ENCODE assay signal across 9 cellular contexts in the genomic region with DNA sequence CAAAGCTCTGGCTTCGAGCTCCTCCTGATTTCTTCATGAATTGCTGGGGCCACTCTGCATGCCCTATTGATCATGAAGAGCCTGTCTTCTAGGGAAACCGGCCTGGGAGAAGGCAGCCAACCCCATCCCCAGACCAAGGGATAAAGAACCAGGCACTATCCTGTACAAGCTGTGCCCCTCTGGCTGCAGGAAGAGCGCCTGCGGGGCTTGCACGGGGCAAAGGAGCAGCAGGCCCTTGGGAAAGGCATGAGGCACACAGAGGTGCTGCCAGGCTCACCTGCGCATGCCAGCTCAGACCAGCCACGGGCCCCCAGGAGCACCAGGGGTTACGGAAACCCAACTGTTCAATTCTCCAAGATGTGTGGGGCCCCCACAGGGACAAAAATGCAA. TPM values are rescaled to one million over a fixed set of nuclear protein-coding genes. Genes with fewer than 3 reads are reported as not detected.
DNase-seq lines count a peak whose midpoint lies in the region; ATAC-seq, FAIRE-seq and TF ChIP-seq lines count a peak whose summit lies in the region.
"Had no signal": no experiment of that assay in that cellular context is flagged by ENCODE, and none has a peak within 500 bp of the region (broad histone marks: within the 10 kb centered on the region; RNA-seq: fewer than 3 reads in every experiment).

No MANE protein-coding gene starts in this region.

- peak overlapping the region; percentile 79 for H3K4me3 Mint-ChIP-seq in astrocyte (ENCODE audit: unreplicated experiment)

- ATAC-seq in Right ventricle myocardium inferior (no peak), Right ventricle myocardium superior (ENCODE audit: poor library complexity) (no peak), lung (ENCODE audit: insufficient read depth, low FRiP score) (no peak), upper lobe of right lung (no peak)

- H3K27ac ChIP-seq in astrocyte (ENCODE audit: low read depth, low read length) (no peak overlapping the region), lung (ENCODE audit: low read depth in 1 of 2, low read length in 1 of 2) (peak overlapping the region; percentile 7 to 98), upper lobe of right lung (peak overlapping the region; percentile 43)
- H3K27ac ChIP-seq: brain microvascular endothelial cell had no signal

- DNase-seq in Right ventricle myocardium inferior (ENCODE audit: missing footprints), result peak; percentile 40
- DNase-seq in Right ventricle myocardium superior, result no peak
- no peak for DNase-seq in astrocyte (ENCODE audit: low read depth)
- no peak for DNase-seq in lung (ENCODE audit: low spot score)
- no peak for DNase-seq in upper lobe of right lung
- no peak for DNase-seq in D721Med (ENCODE audit: insufficient read length, low spot score)
- DNase-seq in kidney glomerular epithelial cell (lab: John Stamatoyannopoulos, UW), result no peak
- no peak for DNase-seq in central memory CD4-positive, alpha-beta T cell

- peaks cover 31% of the 10 kb centered on the region for H3K27me3 Mint-ChIP-seq in astrocyte (ENCODE audit: low read depth, unreplicated experiment)

- no peaks in the 10 kb centered on the region for H3K36me3 ChIP-seq in astrocyte (ENCODE audit: insufficient read depth, low read length)
- H3K36me3 ChIP-seq in lung (ENCODE audit: control insufficient read depth in 2 of 2, insufficient read depth in 2 of 2, low read length in 2 of 2), result peaks cover 0 to 2% of the 10 kb centered on the region in 2 donors
- H3K36me3 ChIP-seq in upper lobe of right lung, result no peaks in the 10 kb centered on the region
- H3K36me3 ChIP-seq: brain microvascular endothelial cell had no signal

- H3K79me2 ChIP-seq in astrocyte (ENCODE audit: insufficient read depth, low read length), result peaks cover 11% of the 10 kb centered on the region

- H3K4me3 ChIP-seq in astrocyte (ENCODE audit: insufficient read depth, low read depth, low read length), result no peak overlapping the region
- no peak overlapping the region for H3K4me3 ChIP-seq in lung
- peak overlapping the region; percentile 72 for H3K4me3 ChIP-seq in upper lobe of right lung

- H2AFZ ChIP-seq in astrocyte (ENCODE audit: low read depth, low read length), result no peak overlapping the region

- intact Hi-C loops in Right ventricle myocardium inferior (cut with DNase I), result loop anchor here (2.0 to 5.0 kb wide), 3 partner anchors 51 to 161 kb away; no protein-coding TSS in a partner anchor
- intact Hi-C loops in Right ventricle myocardium superior (cut with DNase I), result loop anchor here (2.0 kb wide), 1 partner anchor 161 kb away; no protein-coding TSS in a partner anchor
- intact Hi-C loops in upper lobe of right lung (cut with DNase I), result no loop called here

- TF ChIP-seq CTCF in astrocyte (IDR thresholded peaks at IDR 0.05; ENCODE audit: insufficient read depth, low read depth, low read length) (no peak), lung (IDR thresholded peaks at IDR 0.05; ENCODE audit: control extremely low read depth, extremely low read depth) (no peak), upper lobe of right lung (IDR thresholded peaks at IDR 0.05) (no peak), D721Med (IDR thresholded peaks at IDR 0.05; ENCODE audit: insufficient read depth, missing control alignments) (no peak)

- no peaks in the 10 kb centered on the region for H3K27me3 ChIP-seq in astrocyte (ENCODE audit: insufficient read depth, low read length)
- no peaks in the 10 kb centered on the region for H3K27me3 ChIP-seq in lung (ENCODE audit: control insufficient read depth, insufficient read depth)
- no peaks in the 10 kb centered on the region for H3K27me3 ChIP-seq in upper lobe of right lung
- H3K27me3 ChIP-seq: brain microvascular endothelial cell had no signal

- H3K27ac Mint-ChIP-seq in astrocyte (ENCODE audit: unreplicated experiment), result no peak overlapping the region

- no peaks in the 10 kb centered on the region for H3K9me3 ChIP-seq in astrocyte (ENCODE audit: insufficient read depth, low read depth, low read length)
- peaks cover 0 to 2% of the 10 kb centered on the region in 2 donors for H3K9me3 ChIP-seq in lung (ENCODE audit: control insufficient read depth in 2 of 2, insufficient read depth in 1 of 2, low read length in 1 of 2)
- no peaks in the 10 kb centered on the region for H3K9me3 ChIP-seq in upper lobe of right lung

- H3K4me1 Mint-ChIP-seq in astrocyte (ENCODE audit: low read depth, unreplicated experiment), result peaks cover 2% of the 10 kb centered on the region

- H4K20me1 ChIP-seq in astrocyte (ENCODE audit: insufficient read depth, low read length), result peaks cover 48% of the 10 kb centered on the region

- H3K36me3 Mint-ChIP-seq in astrocyte (ENCODE audit: low read depth, unreplicated experiment), result no peaks in the 10 kb centered on the region

- H3K4me1 ChIP-seq in astrocyte (ENCODE audit: insufficient read depth, low read length) (peaks cover 20% of the 10 kb centered on the region), lung (ENCODE audit: control insufficient read depth in 2 of 2, insufficient read depth in 2 of 2, low read length in 2 of 2) (peaks cover 0 to 5% of the 10 kb centered on the region in 2 donors), upper lobe of right lung (peaks cover 39% of the 10 kb centered on the region)

- H3K9me3 Mint-ChIP-seq in astrocyte (ENCODE audit: unreplicated experiment), result no peaks in the 10 kb centered on the region

- 68 to 79% methylated on average over 8 of the region's 8 CpGs for WGBS in lung, 2 donors

- FAIRE-seq in astrocyte (lab: Jason Lieb, UNC) (no peak), D721Med (lab: Jason Lieb, UNC) (no peak)

- no peak overlapping the region for H3K9ac ChIP-seq in astrocyte (ENCODE audit: low read length)

- H3K4me2 ChIP-seq in astrocyte (ENCODE audit: low read length), result peak overlapping the region; percentile 97

RNA-seq across cellular contexts. Expression of gene ITPK1, which starts 2.1 kb away (rescaled TPM):
- total RNA-seq in Right ventricle myocardium inferior (123 TPM), Right ventricle myocardium superior (115 TPM), astrocyte (11.2 and 13.0 TPM in 2 replicates), lung (10 to 100 TPM; 17.5 to 99.4 TPM), upper lobe of right lung (96.9 TPM)
- 10 to 100 TPM; 44.6 to 46.1 TPM for polyA plus RNA-seq in lung
